8 cellular contexts compared by ENCODE assay signal in the genomic region with DNA sequence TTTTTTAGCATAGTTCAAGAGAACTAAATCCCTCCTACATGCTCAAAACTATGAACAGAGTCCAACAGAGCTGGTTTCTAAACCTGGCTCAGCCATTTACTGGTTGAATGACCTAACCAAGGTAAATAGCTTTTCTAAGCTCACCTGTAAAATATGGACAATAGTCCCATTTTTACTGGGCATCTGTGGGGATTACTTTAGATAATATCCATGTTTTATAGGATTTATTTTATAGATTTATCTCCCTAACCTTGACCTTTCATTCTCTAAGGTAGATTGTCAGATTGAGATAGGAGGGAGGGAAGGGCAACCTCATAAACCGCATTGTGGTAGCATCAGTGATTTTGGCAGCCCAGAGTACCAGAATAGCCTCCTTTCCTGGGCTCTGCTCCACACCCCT.
"Had no signal": no experiment of that assay in that cellular context is flagged by ENCODE, and none has a peak within 500 bp of the region (broad histone marks: within the 10 kb centered on the region; RNA-seq: fewer than 3 reads in every experiment).

No MANE protein-coding gene starts in this region.

- H3K4me1 Mint-ChIP-seq: IgD-negative memory B cell had no signal

- H3K4me3 ChIP-seq: K562 had no signal

- H3K36me3 Mint-ChIP-seq: IgD-negative memory B cell had no signal

- DNase-seq: IMR-90, KBM-7, KG1 had no signal

- ATAC-seq: HepG2, K562 had no signal

- H3K4me3 Mint-ChIP-seq: IgD-negative memory B cell had no signal

- H3K27ac ChIP-seq: HL-60, KMS-11 had no signal

- H3K27ac Mint-ChIP-seq: IgD-negative memory B cell had no signal
